Comparison of ENCODE assay signal across 1 cellular context in the genomic region with DNA sequence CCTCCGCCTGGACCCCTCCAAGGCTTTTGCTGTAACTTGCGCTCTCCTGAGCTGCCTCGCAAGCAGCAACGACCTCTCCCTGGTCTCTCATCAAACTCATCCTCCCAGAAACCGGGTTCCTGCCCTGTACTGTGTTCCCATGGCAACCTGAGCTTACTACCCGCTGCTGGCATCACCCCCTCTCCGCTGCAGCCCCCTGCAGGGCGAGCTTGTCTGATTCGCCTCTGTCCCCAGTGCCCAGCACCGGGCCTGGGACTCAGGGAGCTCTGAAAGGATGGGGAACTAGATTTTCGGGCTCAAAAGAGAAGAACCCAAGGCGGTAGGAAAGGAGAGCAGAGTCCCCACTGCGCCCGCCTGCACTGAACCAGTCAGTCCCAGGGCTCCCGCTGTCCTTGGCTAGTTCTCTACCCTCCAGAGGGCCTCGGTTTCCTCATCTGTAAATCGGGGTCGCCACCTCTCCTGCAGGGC.
TF ChIP-seq lines count a peak whose summit lies in the region.

No MANE protein-coding gene starts in this region.

TF ChIP-seq in endothelial cell of umbilical vein, 7 proteins besides CTCF, POLR2A, EP300 and RAD21:
- TF ChIP-seq, protein P1, sequence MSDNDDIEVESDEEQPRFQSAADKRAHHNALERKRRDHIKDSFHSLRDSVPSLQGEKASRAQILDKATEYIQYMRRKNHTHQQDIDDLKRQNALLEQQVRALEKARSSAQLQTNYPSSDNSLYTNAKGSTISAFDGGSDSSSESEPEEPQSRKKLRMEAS (IDR thresholded peaks at IDR 0.05; ENCODE audit: insufficient read depth, insufficient read length): no peak
- TF ChIP-seq GATA2 (IDR thresholded peaks at IDR 0.05; ENCODE audit: insufficient read depth, insufficient read length, low read depth, low read length) (no peak), FOS (IDR thresholded peaks at IDR 0.05; ENCODE audit: borderline replicate concordance, insufficient read depth, low read length) (no peak), POLR2AphosphoS5 (IDR thresholded peaks at IDR 0.05; ENCODE audit: insufficient read depth, low read depth, low read length) (no peak), EZH2 (IDR thresholded peaks at IDR 0.05; ENCODE audit: borderline replicate concordance, low read depth, low read length, severe bottlenecking) (no peak), JUN (IDR thresholded peaks at IDR 0.05; ENCODE audit: borderline replicate concordance, insufficient read depth, insufficient read length, low read depth) (no peak), MYC (IDR thresholded peaks at IDR 0.05; ENCODE audit: low read depth, low read length) (no peak)
